Comparison of ENCODE assay signal across 16 cellular contexts in genomic region chr5:154826-155225, GRCh38. TPM values are rescaled to one million over a fixed set of nuclear protein-coding genes. Genes with fewer than 3 reads are reported as not detected.
DNase-seq lines count a peak whose midpoint lies in the region; FAIRE-seq and TF ChIP-seq lines count a peak whose summit lies in the region.
"Had no signal": no experiment of that assay in that cellular context is flagged by ENCODE, and none has a peak within 500 bp of the region (broad histone marks: within the 10 kb centered on the region; RNA-seq: fewer than 3 reads in every experiment).

No MANE protein-coding gene starts in this region.

- TF ChIP-seq CTCF in GM20000 (IDR thresholded peaks at IDR 0.05; ENCODE audit: extremely low read depth, missing control alignments): no peak

- no peaks in the 10 kb centered on the region for H3K36me3 Mint-ChIP-seq in activated T-helper 2 cell treated with anti-CD3 and anti-CD28 coated beads, Interferon-gamma antibody, Interleukin-2, Interleukin-4, amounts not matched to agents 10 μg/mL and 5 μg/mL and 100 μg/mL, durations not matched to agents 14 hours and 24 hours and 36 hours (ENCODE audit: low read depth)

- peak; percentile 23 for DNase-seq in activated CD8-positive, alpha-beta memory T cell treated with anti-CD3 and anti-CD28 coated beads, Interleukin-2, amount 50 U/mL, for 48 hours
- DNase-seq in activated CD8-positive, alpha-beta memory T cell treated with anti-CD3 and anti-CD28 coated beads, Interleukin-2, amount 50 U/mL, for 4 hours: no peak
- DNase-seq in activated T-helper 2 cell treated with anti-CD3 and anti-CD28 coated beads, Interferon-gamma antibody, Interleukin-2, Interleukin-4, amounts not matched to agents 10 μg/mL and 5 μg/mL and 100 μg/mL, durations not matched to agents 14 hours and 24 hours and 36 hours (ENCODE audit: low spot score): peak; percentile 4
- DNase-seq in mesenteric fat pad (ENCODE audit: low spot score): peak; percentile 45
- no peak for DNase-seq in urothelium cell line (ENCODE audit: low spot score)
- DNase-seq in nucleus accumbens (lab: John Stamatoyannopoulos, UW): no peak
- no peak for DNase-seq in activated T-cell treated with anti-CD3 and anti-CD28 coated beads, Interleukin-2, amount 50 U/mL, for 1 hour
- DNase-seq in GM20000 (ENCODE audit: low spot score): no peak
- DNase-seq: 8988T, C1 segment of cervical spinal cord, DMS53, HCEC 1CT, NCI-H1048, NCI-H2227 treated with DMSO at 0.1 percent for 48 hours, NCI-H526 had no signal

- intact Hi-C loops in activated T-helper 2 cell treated with anti-CD3 and anti-CD28 coated beads, Interferon-gamma antibody, Interleukin-2, Interleukin-4, amounts not matched to agents 10 μg/mL and 5 μg/mL and 100 μg/mL, durations not matched to agents 14 hours and 24 hours and 36 hours (cut with micrococcal nuclease): no loop called here

- no peaks in the 10 kb centered on the region for H3K9me3 Mint-ChIP-seq in activated T-helper 2 cell treated with anti-CD3 and anti-CD28 coated beads, Interferon-gamma antibody, Interleukin-2, Interleukin-4, amounts not matched to agents 10 μg/mL and 5 μg/mL and 100 μg/mL, durations not matched to agents 14 hours and 24 hours and 36 hours

- no peak overlapping the region for H3K4me3 Mint-ChIP-seq in activated T-helper 2 cell treated with anti-CD3 and anti-CD28 coated beads, Interferon-gamma antibody, Interleukin-2, Interleukin-4, amounts not matched to agents 10 μg/mL and 5 μg/mL and 100 μg/mL, durations not matched to agents 14 hours and 24 hours and 36 hours (ENCODE audit: low read depth)

- H3K4me1 Mint-ChIP-seq in activated T-helper 2 cell treated with anti-CD3 and anti-CD28 coated beads, Interferon-gamma antibody, Interleukin-2, Interleukin-4, amounts not matched to agents 10 μg/mL and 5 μg/mL and 100 μg/mL, durations not matched to agents 14 hours and 24 hours and 36 hours (ENCODE audit: low read depth): no peaks in the 10 kb centered on the region

- peaks cover 7% of the 10 kb centered on the region for H3K27me3 Mint-ChIP-seq in activated T-helper 2 cell treated with anti-CD3 and anti-CD28 coated beads, Interferon-gamma antibody, Interleukin-2, Interleukin-4, amounts not matched to agents 10 μg/mL and 5 μg/mL and 100 μg/mL, durations not matched to agents 14 hours and 24 hours and 36 hours (ENCODE audit: low read depth)

- H3K27ac Mint-ChIP-seq in activated T-helper 2 cell treated with anti-CD3 and anti-CD28 coated beads, Interferon-gamma antibody, Interleukin-2, Interleukin-4, amounts not matched to agents 10 μg/mL and 5 μg/mL and 100 μg/mL, durations not matched to agents 14 hours and 24 hours and 36 hours: no peak overlapping the region

- FAIRE-seq in urothelium cell line (lab: Jason Lieb, UNC): peak; percentile 50

RNA-seq across cellular contexts. Expression of gene LRRC14B, which starts 36.5 kb away (rescaled TPM):
- not detected in 2 replicates for total RNA-seq in activated T-helper 2 cell treated with anti-CD3 and anti-CD28 coated beads, Interferon-gamma antibody, Interleukin-2, Interleukin-4, amounts not matched to agents 10 μg/mL and 5 μg/mL and 100 μg/mL, durations not matched to agents 14 hours and 24 hours and 36 hours
- not detected for total RNA-seq in mesenteric fat pad
- total RNA-seq: HT1080 had no signal

Comparison
In these comparisons a context has a peak if more than half of its experiments do, and no peak if none do; other contexts are left out.
1. DNase-seq: peak in activated CD8-positive, alpha-beta memory T cell treated with anti-CD3 and anti-CD28 coated beads, Interleukin-2, amount 50 U/mL, for 48 hours (single experiment), activated T-helper 2 cell treated with anti-CD3 and anti-CD28 coated beads, Interferon-gamma antibody, Interleukin-2, Interleukin-4, amounts not matched to agents 10 μg/mL and 5 μg/mL and 100 μg/mL, durations not matched to agents 14 hours and 24 hours and 36 hours (single experiment) and mesenteric fat pad (single experiment); none in activated CD8-positive, alpha-beta memory T cell treated with anti-CD3 and anti-CD28 coated beads, Interleukin-2, amount 50 U/mL, for 4 hours (single experiment), urothelium cell line (single experiment), nucleus accumbens (0 of 56), activated T-cell treated with anti-CD3 and anti-CD28 coated beads, Interleukin-2, amount 50 U/mL, for 1 hour (single experiment) and GM20000 (single experiment).